1 cellular context compared by ENCODE assay signal in genomic region chr1:89089962-89090361, GRCh38.
TF ChIP-seq lines count a peak whose summit lies in the region.

No MANE protein-coding gene starts in this region.

TF ChIP-seq in K562, 482 proteins besides CTCF, POLR2A, EP300 and RAD21:
- TF ChIP-seq ATF3 (IDR thresholded peaks at IDR 0.05) (peak; percentile 12; the same call in 1 of the 2 replicates), ATF3 (CRISPR knock-in tag; conservative IDR thresholded peaks at IDR 0.05) (no peak), FOSL1 (tag; conservative IDR thresholded peaks at IDR 0.05) (0 out of 2 replicates have a peak, but pooled peaks have one; percentile 22), SAFB2 (IDR thresholded peaks at IDR 0.05; ENCODE audit: borderline replicate concordance, low read depth, low read length, severe bottlenecking) (no peak), JUND (IDR thresholded peaks at IDR 0.05; ENCODE audit: borderline replicate concordance, low read depth, low read length) (no peak), JUND (tag; IDR thresholded peaks at IDR 0.05; ENCODE audit: borderline replicate concordance, low read depth, low read length) (peak; percentile 61; the same call in 1 of the 3 replicates)
